Comparison of ENCODE assay signal across 16 cellular contexts in genomic region chr13:74868044-74868443, GRCh38.
DNase-seq lines count a peak whose midpoint lies in the region; ATAC-seq and TF ChIP-seq lines count a peak whose summit lies in the region.
"Had no signal": no experiment of that assay in that cellular context is flagged by ENCODE, and none has a peak within 500 bp of the region (broad histone marks: within the 10 kb centered on the region; RNA-seq: fewer than 3 reads in every experiment).

No MANE protein-coding gene starts in this region.

- no peaks in the 10 kb centered on the region for H3K36me3 ChIP-seq in mammary epithelial cell (ENCODE audit: insufficient read depth, low read length)

- CTCF ChIA-PET in mammary epithelial cell (lab: Charles Lee; ENCODE audit: low non-redundant PET), result no interaction called here

- ATAC-seq in foreskin keratinocyte, result peak; percentile 75
- ATAC-seq in left colon, result no peak

- in situ Hi-C loops in mammary epithelial cell (cut with MboI; ENCODE audit: low sequenced_read_pairs in 2 of 2), result no loop called here

- intact Hi-C loops in mammary epithelial cell (cut with micrococcal nuclease) (loop anchor here (1.0 kb wide), 1 partner anchor 43 kb away; no protein-coding TSS in a partner anchor), left colon (cut with DNase I, micrococcal nuclease) (no loop called here)

- H3K27ac ChIP-seq in mammary epithelial cell (ENCODE audit: insufficient read depth, low read depth, low read length), result no peak overlapping the region
- no peak overlapping the region for H3K27ac ChIP-seq in foreskin keratinocyte

- peaks cover 2% of the 10 kb centered on the region for H3K27me3 ChIP-seq in mammary epithelial cell (ENCODE audit: insufficient read depth, low read length)
- no peaks in the 10 kb centered on the region for H3K27me3 ChIP-seq in foreskin keratinocyte

- DNase-seq in EH (ENCODE audit: low read depth) (peak; percentile 11), LHCN-M2 (ENCODE audit: low read depth) (peak; percentile 12), mammary epithelial cell (peak; percentile 56), foreskin keratinocyte (peak; percentile 42 to 66), A172 (ENCODE audit: low spot score) (no peak), superior temporal gyrus (ENCODE audit: extremely low spot score) (no peak), kidney tubule cell (ENCODE audit: low spot score) (no peak), left colon (no peak)
- DNase-seq: CD8-positive, alpha-beta memory T cell; DMS 273 treated with DMSO at 0.1 percent for 48 hours; NCI-H1092 treated with DMSO at 0.1 percent for 48 hours; NCI-H1694; NCI-H2107; NCI-H69; NK-92 treated with Interleukin-12 subunit alpha and Interleukin-12 subunit beta, amount 100 ng/mL, for 24 hours; OCI-M1 had no signal

- TF ChIP-seq CTCF in mammary epithelial cell (conservative IDR thresholded peaks at IDR 0.05 in 1 of 2, IDR thresholded peaks at IDR 0.05 in 1 of 2; ENCODE audit: extremely low read depth in 1 of 2, insufficient read depth in 1 of 2, low read depth in 1 of 2, low read length in 2 of 2), result no peak
- TF ChIP-seq CTCF in foreskin keratinocyte (conservative IDR thresholded peaks at IDR 0.05), result no peak

- dilution Hi-C loops in mammary epithelial cell (cut with HindIII; ENCODE audit: low sequenced_read_pairs), result no loop called here

- H3K9ac ChIP-seq in mammary epithelial cell (ENCODE audit: insufficient read depth, low read length), result no peak overlapping the region

- no peaks in the 10 kb centered on the region for H3K9me3 ChIP-seq in mammary epithelial cell (replicated peaks; ENCODE audit: insufficient read depth, low read length)

- no TSS peak for BruUV-seq in mammary epithelial cell (replicated peaks; lab: Mats Ljungman, UMichigan)

- H4K20me1 ChIP-seq in mammary epithelial cell (ENCODE audit: insufficient read depth, low read length), result no peaks in the 10 kb centered on the region

- H3K4me2 ChIP-seq in mammary epithelial cell (ENCODE audit: insufficient read depth, low read depth, low read length), result peak overlapping the region; percentile 28

- peak overlapping the region in 1 of 3 experiments; percentile 15 for H3K4me3 ChIP-seq in mammary epithelial cell (replicated peaks in 1 of 3; ENCODE audit: insufficient read depth in 1 of 3, low read depth in 2 of 3, low read length in 3 of 3)

- H3K79me2 ChIP-seq in mammary epithelial cell (ENCODE audit: insufficient read depth, low read length), result no peaks in the 10 kb centered on the region

- no peak overlapping the region for H2AFZ ChIP-seq in mammary epithelial cell (ENCODE audit: low read depth, low read length)

- H3K4me1 ChIP-seq in mammary epithelial cell (ENCODE audit: insufficient read depth, low read length) (peaks cover 25% of the 10 kb centered on the region), foreskin keratinocyte (peaks cover 7% of the 10 kb centered on the region)

Comparison
In these comparisons a context has a peak if more than half of its experiments do, and no peak if none do; other contexts are left out.
1. DNase-seq: peak in EH (single experiment), LHCN-M2 (single experiment), mammary epithelial cell (single experiment) and foreskin keratinocyte (2 of 2); none in A172 (single experiment), superior temporal gyrus (single experiment), kidney tubule cell (single experiment) and left colon (0 of 2).